Comparison of ENCODE assay signal across 8 cellular contexts in genomic region chr16:84115919-84116719, GRCh38. TPM values are rescaled to one million over a fixed set of nuclear protein-coding genes. Genes with fewer than 3 reads are reported as not detected.
DNase-seq lines count a peak whose midpoint lies in the region; ATAC-seq lines count a peak whose summit lies in the region.

No MANE protein-coding gene starts in this region.

- H3K27me3 ChIP-seq in HUES64 (ENCODE audit: insufficient read depth, low read length) (no peaks in the 10 kb centered on the region), ectodermal cell (ENCODE audit: control insufficient read depth, insufficient read depth, low read length, poor library complexity, severe bottlenecking) (no peaks in the 10 kb centered on the region), mesendoderm (ENCODE audit: insufficient read depth, low read length, poor library complexity) (no peaks in the 10 kb centered on the region)

- H3K4me2 ChIP-seq in mesendoderm (ENCODE audit: low read length): peak overlapping the region; percentile 58

- peak overlapping the region; percentile 93 for H3K4me3 Mint-ChIP-seq in T-helper 17 cell

- H3K9ac ChIP-seq in HUES64 (ENCODE audit: low read depth, low read length): peak overlapping the region; percentile 93
- H3K9ac ChIP-seq in mesendoderm (ENCODE audit: low read length): peak overlapping the region; percentile 92

- H3K27ac Mint-ChIP-seq in T-helper 17 cell: peak overlapping the region; percentile 90

- no peak overlapping the region for H2BK5ac ChIP-seq in mesendoderm (ENCODE audit: low read length)

- H3K27ac ChIP-seq in HUES64 (ENCODE audit: low read depth, low read length): peak overlapping the region; percentile 93
- peak overlapping the region; percentile 86 for H3K27ac ChIP-seq in ectodermal cell (ENCODE audit: insufficient read depth, low read depth, low read length, poor library complexity, severe bottlenecking)
- peak overlapping the region; percentile 83 for H3K27ac ChIP-seq in mesendoderm (ENCODE audit: low read depth, low read length)

- H3K36me3 Mint-ChIP-seq in T-helper 17 cell (ENCODE audit: low read depth): no peaks in the 10 kb centered on the region

- ATAC-seq in GM21515 (IDR thresholded peaks at IDR 0.05; ENCODE audit: unreplicated experiment) (peak; percentile 34), T-helper 17 cell (peak; percentile 71)

- H3K4ac ChIP-seq in mesendoderm (ENCODE audit: low read depth, low read length): peak overlapping the region; percentile 82

- no peak overlapping the region for H2AK5ac ChIP-seq in mesendoderm (ENCODE audit: low read length)

- H2BK15ac ChIP-seq in mesendoderm (replicated peaks; ENCODE audit: low read depth): no peak overlapping the region

- H3K18ac ChIP-seq in mesendoderm (ENCODE audit: low read length): peak overlapping the region; percentile 96

- H4K5ac ChIP-seq in mesendoderm (ENCODE audit: low read length): no peak overlapping the region

- no peak overlapping the region for H2BK120ac ChIP-seq in mesendoderm (ENCODE audit: low read depth, low read length)

- H3K4me3 ChIP-seq in HUES64 (ENCODE audit: low read length) (peak overlapping the region; percentile 86), ectodermal cell (ENCODE audit: insufficient read depth, low read depth, low read length) (peak overlapping the region; percentile 58), mesendoderm (ENCODE audit: low read length) (peak overlapping the region; percentile 96)

- no peak overlapping the region for H3K23ac ChIP-seq in mesendoderm (ENCODE audit: low read length)

- H3K27me3 Mint-ChIP-seq in T-helper 17 cell: no peaks in the 10 kb centered on the region

- H3K4me1 ChIP-seq in HUES64 (ENCODE audit: insufficient read depth, low read length): peaks cover 9% of the 10 kb centered on the region; the same call in 1 of the 2 replicates
- H3K4me1 ChIP-seq in ectodermal cell (ENCODE audit: control insufficient read depth, insufficient read depth, low read length): no peaks in the 10 kb centered on the region
- peaks cover 2% of the 10 kb centered on the region for H3K4me1 ChIP-seq in mesendoderm (ENCODE audit: control insufficient read depth, low read depth, low read length)

- H4K8ac ChIP-seq in mesendoderm (ENCODE audit: low read depth, low read length): peak overlapping the region; percentile 66

- H3K79me1 ChIP-seq in mesendoderm (ENCODE audit: low read length): peaks cover 2% of the 10 kb centered on the region

- peak overlapping the region; percentile 93 for H3K56ac ChIP-seq in mesendoderm (ENCODE audit: low read length)

- H3K9me3 ChIP-seq in HUES64 (ENCODE audit: insufficient read depth, low read depth, low read length) (no peaks in the 10 kb centered on the region), T-helper 17 cell (ENCODE audit: control insufficient read depth, low read length, poor library complexity, severe bottlenecking) (no peaks in the 10 kb centered on the region), ectodermal cell (ENCODE audit: control insufficient read depth, low read length) (no peaks in the 10 kb centered on the region)

- peaks cover 28% of the 10 kb centered on the region for H3K79me2 ChIP-seq in mesendoderm (ENCODE audit: control insufficient read depth, insufficient read depth, low read length)

- H3K36me3 ChIP-seq in HUES64 (ENCODE audit: insufficient read depth, low read length) (no peaks in the 10 kb centered on the region), ectodermal cell (ENCODE audit: control insufficient read depth, insufficient read depth, low read length) (no peaks in the 10 kb centered on the region), mesendoderm (ENCODE audit: control insufficient read depth, insufficient read depth, low read length) (no peaks in the 10 kb centered on the region)

- 2% methylated on average over 54 of the region's 57 CpGs for WGBS in HUES64
- 2% methylated on average over 57 of the region's 57 CpGs for WGBS in ectodermal cell, 2 experiments
- no CpG with 5 or more reads among the region's 57 CpGs for WGBS in mesendoderm (ENCODE audit: extremely low coverage, insufficient coverage, low lambda C conversion rate)

- H3K4me1 Mint-ChIP-seq in T-helper 17 cell: peaks cover 19% of the 10 kb centered on the region

- DNase-seq in NCI-H1436 (lab: John Stamatoyannopoulos, UW) (peak; percentile 36), NCI-H1436 treated with DMSO at 0.1 percent for 48 hours (lab: John Stamatoyannopoulos, UW) (no peak), T-helper 17 cell (no peak), mesendoderm (peak; percentile 67), superior temporal gyrus (ENCODE audit: extremely low spot score) (peak; percentile 45)

RNA-seq across cellular contexts. Expression of gene MBTPS1, which starts 0.6 kb away (rescaled TPM):
- 31.9 TPM for polyA plus RNA-seq in HUES64 (2013, experiment 1 of 2)
- polyA plus RNA-seq in HUES64 (2013, experiment 2 of 2): 33.9 TPM
- total RNA-seq in T-helper 17 cell: 100 to 1,000 TPM in 1 of 2 donors, 10 to 100 TPM in 1; 94.4 to 114 TPM
- 77.9 TPM for polyA plus RNA-seq in ectodermal cell (2013, experiment 1 of 4)
- polyA plus RNA-seq in ectodermal cell (2013, experiment 2 of 4): 82.7 TPM
- 61.0 TPM for polyA plus RNA-seq in ectodermal cell (2013, experiment 3 of 4)
- 68.3 TPM for polyA plus RNA-seq in ectodermal cell (2013, experiment 4 of 4)
- polyA plus RNA-seq in mesendoderm (2013, experiment 1 of 2): 47.5 TPM
- 46.5 TPM for polyA plus RNA-seq in mesendoderm (2013, experiment 2 of 2)

RNA-seq across cellular contexts. Expression of gene HSDL1, which starts 28.9 kb away (rescaled TPM):
- polyA plus RNA-seq in HUES64 (2013, experiment 1 of 2): 33.3 TPM
- 39.2 TPM for polyA plus RNA-seq in HUES64 (2013, experiment 2 of 2)
- 10 to 100 TPM; 11.9 to 12.6 TPM for total RNA-seq in T-helper 17 cell
- 67.2 TPM for polyA plus RNA-seq in ectodermal cell (2013, experiment 1 of 4)
- polyA plus RNA-seq in ectodermal cell (2013, experiment 2 of 4): 69.1 TPM
- polyA plus RNA-seq in ectodermal cell (2013, experiment 3 of 4): 52.2 TPM
- polyA plus RNA-seq in ectodermal cell (2013, experiment 4 of 4): 57.9 TPM
- polyA plus RNA-seq in mesendoderm (2013, experiment 1 of 2): 16.0 TPM
- 15.8 TPM for polyA plus RNA-seq in mesendoderm (2013, experiment 2 of 2)

RNA-seq across cellular contexts. Expression of gene DNAAF1, which starts 29.0 kb away (rescaled TPM):
- polyA plus RNA-seq in HUES64 (2013, experiment 1 of 2): not detected
- polyA plus RNA-seq in HUES64 (2013, experiment 2 of 2): not detected
- total RNA-seq in T-helper 17 cell: not detected
- polyA plus RNA-seq in ectodermal cell (2013, experiment 1 of 4): 0.87 TPM
- polyA plus RNA-seq in ectodermal cell (2013, experiment 2 of 4): 0.57 TPM
- polyA plus RNA-seq in ectodermal cell (2013, experiment 3 of 4): 0.48 TPM
- 1.1 TPM for polyA plus RNA-seq in ectodermal cell (2013, experiment 4 of 4)
- 0.03 TPM for polyA plus RNA-seq in mesendoderm (2013, experiment 1 of 2)
- 0.06 TPM for polyA plus RNA-seq in mesendoderm (2013, experiment 2 of 2)

Comparison
In these comparisons a context has a peak if more than half of its experiments do, and no peak if none do; other contexts are left out.
1. DNase-seq: peak in NCI-H1436 (single experiment), mesendoderm (single experiment) and superior temporal gyrus (single experiment); none in NCI-H1436 treated with DMSO at 0.1 percent for 48 hours (single experiment) and T-helper 17 cell (0 of 3).
2. Peak in every context shown above with its lines, with median percentiles within 50 percentile points of each other: H3K27ac ChIP-seq and H3K4me3 ChIP-seq.